ENCODE assay signal across 11 cellular contexts in genomic region chr17:27458524-27458908, GRCh38. TPM values are rescaled to one million over a fixed set of nuclear protein-coding genes. Genes with fewer than 3 reads are reported as not detected.
DNase-seq lines count a peak whose midpoint lies in the region; ATAC-seq, FAIRE-seq and TF ChIP-seq lines count a peak whose summit lies in the region.
"Had no signal": no experiment of that assay in that cellular context is flagged by ENCODE, and none has a peak within 500 bp of the region (broad histone marks: within the 10 kb centered on the region; RNA-seq: fewer than 3 reads in every experiment).

No MANE protein-coding gene starts in this region.

- intact Hi-C loops in lower lobe of right lung (cut with DNase I) (no loop called here), adrenal gland (cut with DNase I) (loop anchor here (10.0 kb wide), 3 partner anchors 66 to 136 kb away; no protein-coding TSS in a partner anchor)

- TF ChIP-seq EP300 in A549 (IDR thresholded peaks at IDR 0.05), result no peak

- H3K36me3 ChIP-seq in GM06990 (ENCODE audit: control insufficient read depth, insufficient read depth, low read length) (peaks cover 2% of the 10 kb centered on the region), lower lobe of right lung (no peaks in the 10 kb centered on the region), adrenal gland (replicated peaks in 1 of 2) (no peaks in the 10 kb centered on the region)

- no peak for DNase-seq in A549 (ENCODE audit: low read depth in 1 of 2, low spot score in 1 of 2)
- no peak for DNase-seq in GM06990 (ENCODE audit: extremely low read depth, insufficient read length)
- DNase-seq in astrocyte of the cerebellum (ENCODE audit: low read depth), result no peak
- DNase-seq in lower lobe of right lung, result no peak
- no peak for DNase-seq in anterior cingulate cortex (lab: John Stamatoyannopoulos, UW)
- DNase-seq in RPMI8226, result no peak
- no peak for DNase-seq in adrenal gland
- DNase-seq: activated CD8-positive, alpha-beta memory T cell treated with anti-CD3 and anti-CD28 coated beads, Interleukin-2, amount 50 U/mL, for 4 hours; DMS79 had no signal

- H3K27me3 ChIP-seq in GM06990 (replicated peaks; ENCODE audit: control insufficient read depth, insufficient read depth, low read length) (no peaks in the 10 kb centered on the region), lower lobe of right lung (ENCODE audit: low read depth) (no peaks in the 10 kb centered on the region), adrenal gland (no peaks in the 10 kb centered on the region)

- TF ChIP-seq RAD21 in A549 (conservative IDR thresholded peaks at IDR 0.05 in 1 of 2, IDR thresholded peaks at IDR 0.05 in 1 of 2), result no peak

- POLR2A ChIA-PET in A549 (lab: Yijun Ruan, JAX), result no interaction called here

- no peak for FAIRE-seq in A549 (lab: Jason Lieb, UNC)

- H3K4me2 ChIP-seq in A549, result peak overlapping the region; percentile 96

- WGBS in A549 (ENCODE audit: missing lambda C conversion rate), result 71% methylated on average over 6 of the region's 6 CpGs
- 53 to 73% (median 61%) methylated on average over 6 of the region's 6 CpGs for WGBS in adrenal gland, 4 donors

- CTCF ChIA-PET in A549 (lab: Yijun Ruan, JAX), result interaction anchor here (0.6 to 8.7 kb wide), 14 partner anchors 9 to 222 kb away, joined by 3 to 141 read pairs (median 4); no protein-coding TSS in a partner anchor

- TF ChIP-seq CTCF in A549 (IDR thresholded peaks at IDR 0.05), result no peak
- no peak for TF ChIP-seq CTCF in GM06990 (IDR thresholded peaks at IDR 0.05; ENCODE audit: insufficient read depth, low read length, poor library complexity, severe bottlenecking)
- no peak for TF ChIP-seq CTCF in astrocyte of the cerebellum (IDR thresholded peaks at IDR 0.05; ENCODE audit: low read depth, low read length, missing control alignments)
- TF ChIP-seq CTCF in lower lobe of right lung (IDR thresholded peaks at IDR 0.05), result no peak
- TF ChIP-seq CTCF in adrenal gland (IDR thresholded peaks at IDR 0.05), result no peak

- H3K9me3 ChIP-seq in A549 (no peaks in the 10 kb centered on the region), lower lobe of right lung (no peaks in the 10 kb centered on the region), adrenal gland (replicated peaks in 1 of 3) (no peaks in the 10 kb centered on the region)

- H3K4me1 ChIP-seq in A549, result peaks cover 50% of the 10 kb centered on the region
- peaks cover 54% of the 10 kb centered on the region for H3K4me1 ChIP-seq in lower lobe of right lung
- H3K4me1 ChIP-seq in adrenal gland (replicated peaks in 1 of 2), result peaks cover 9 to 36% of the 10 kb centered on the region in 2 donors

- peak overlapping the region in 1 of 2 experiments; percentile 95; a peak in 3 of 6 replicates for H3K27ac ChIP-seq in A549
- H3K27ac ChIP-seq in lower lobe of right lung, result no peak overlapping the region
- H3K27ac ChIP-seq in adrenal gland, result no peak overlapping the region

- TF ChIP-seq POLR2A in A549 (IDR thresholded peaks at IDR 0.05; ENCODE audit: low read length), result no peak
- TF ChIP-seq POLR2A in adrenal gland (IDR thresholded peaks at IDR 0.05), result no peak

- in situ Hi-C loops in astrocyte of the cerebellum (cut with HindIII; ENCODE audit: low sequenced_read_pairs), result no loop called here

- ATAC-seq in A549 (no peak), lower lobe of right lung (no peak), HG03378 (IDR thresholded peaks at IDR 0.05; ENCODE audit: unreplicated experiment) (no peak)
- ATAC-seq: Right ventricle myocardium inferior had no signal

- H3K4me3 ChIP-seq in A549 (no peak overlapping the region), GM06990 (replicated peaks; ENCODE audit: low read depth, low read length) (peak overlapping the region; percentile 94), astrocyte of the cerebellum (ENCODE audit: low read depth, low read length) (peak overlapping the region; percentile 67), lower lobe of right lung (peak overlapping the region; percentile 91), adrenal gland (no peak overlapping the region)

TF ChIP-seq in A549, 52 proteins besides CTCF, POLR2A, EP300 and RAD21:
- TF ChIP-seq BCL3 (IDR thresholded peaks at IDR 0.05), result no peak
- TF ChIP-seq, protein P1, sequence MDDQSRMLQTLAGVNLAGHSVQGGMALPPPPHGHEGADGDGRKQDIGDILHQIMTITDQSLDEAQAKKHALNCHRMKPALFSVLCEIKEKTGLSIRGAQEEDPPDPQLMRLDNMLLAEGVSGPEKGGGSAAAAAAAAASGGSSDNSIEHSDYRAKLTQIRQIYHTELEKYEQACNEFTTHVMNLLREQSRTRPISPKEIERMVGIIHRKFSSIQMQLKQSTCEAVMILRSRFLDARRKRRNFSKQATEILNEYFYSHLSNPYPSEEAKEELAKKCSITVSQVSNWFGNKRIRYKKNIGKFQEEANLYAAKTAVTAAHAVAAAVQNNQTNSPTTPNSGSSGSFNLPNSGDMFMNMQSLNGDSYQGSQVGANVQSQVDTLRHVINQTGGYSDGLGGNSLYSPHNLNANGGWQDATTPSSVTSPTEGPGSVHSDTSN (IDR thresholded peaks at IDR 0.05), result no peak
- TF ChIP-seq, protein P2, sequence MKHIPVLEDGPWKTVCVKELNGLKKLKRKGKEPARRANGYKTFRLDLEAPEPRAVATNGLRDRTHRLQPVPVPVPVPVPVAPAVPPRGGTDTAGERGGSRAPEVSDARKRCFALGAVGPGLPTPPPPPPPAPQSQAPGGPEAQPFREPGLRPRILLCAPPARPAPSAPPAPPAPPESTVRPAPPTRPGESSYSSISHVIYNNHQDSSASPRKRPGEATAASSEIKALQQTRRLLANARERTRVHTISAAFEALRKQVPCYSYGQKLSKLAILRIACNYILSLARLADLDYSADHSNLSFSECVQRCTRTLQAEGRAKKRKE (CRISPR knock-in tag; IDR thresholded peaks at IDR 0.05; ENCODE audit: low read depth), result no peak
- no peak for TF ChIP-seq NR3C1 (IDR thresholded peaks at IDR 0.05)
- no peak for TF ChIP-seq MAZ (IDR thresholded peaks at IDR 0.05; ENCODE audit: borderline replicate concordance, low read depth, low read length)
- TF ChIP-seq ZC3H11A (IDR thresholded peaks at IDR 0.05), result no peak
- no peak for TF ChIP-seq MAFK (IDR thresholded peaks at IDR 0.05; ENCODE audit: partially characterized antibody)
- no peak for TF ChIP-seq CHD4 (IDR thresholded peaks at IDR 0.05; ENCODE audit: borderline replicate concordance)
- TF ChIP-seq KDM1A (IDR thresholded peaks at IDR 0.05; ENCODE audit: low read depth), result no peak
- no peak for TF ChIP-seq E2F6 (IDR thresholded peaks at IDR 0.05; ENCODE audit: borderline replicate concordance, low read depth)
- no peak for TF ChIP-seq FOXS1 (CRISPR knock-in tag; IDR thresholded peaks at IDR 0.05)
- no peak for TF ChIP-seq MAX (IDR thresholded peaks at IDR 0.05)
- TF ChIP-seq JUNB (IDR thresholded peaks at IDR 0.05), result no peak
- TF ChIP-seq BHLHE40 (IDR thresholded peaks at IDR 0.05; ENCODE audit: low read depth, low read length), result no peak
- TF ChIP-seq, protein P3, sequence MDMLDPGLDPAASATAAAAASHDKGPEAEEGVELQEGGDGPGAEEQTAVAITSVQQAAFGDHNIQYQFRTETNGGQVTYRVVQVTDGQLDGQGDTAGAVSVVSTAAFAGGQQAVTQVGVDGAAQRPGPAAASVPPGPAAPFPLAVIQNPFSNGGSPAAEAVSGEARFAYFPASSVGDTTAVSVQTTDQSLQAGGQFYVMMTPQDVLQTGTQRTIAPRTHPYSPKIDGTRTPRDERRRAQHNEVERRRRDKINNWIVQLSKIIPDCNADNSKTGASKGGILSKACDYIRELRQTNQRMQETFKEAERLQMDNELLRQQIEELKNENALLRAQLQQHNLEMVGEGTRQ (IDR thresholded peaks at IDR 0.05), result no peak

RNA-seq across cellular contexts. Expression of gene KSR1, which starts 2.3 kb away (rescaled TPM):
- polyA plus RNA-seq in A549 (2011; rRNA removed) (13.3 and 23.0 TPM in 2 replicates), A549 (2017; fragmentation: RNase III; extraction: RNeasy Plus Mini Kit Qiagen cat#74134 plus additional on column Dnase treatment) (13.5 to 17.1 TPM (median 14.6 TPM) in 3 replicates), adrenal gland (10 to 100 TPM; 38.0 to 45.0 (median 39.1) TPM)
- polyA plus RNA-seq in A549 (2012; cell fraction: cytosol; rRNA removed), result 7.1 and 8.4 TPM in 2 replicates
- polyA plus RNA-seq in A549 (2012; cell fraction: nucleus; rRNA removed), result 27.8 and 32.1 TPM in 2 replicates
- polyA minus RNA-seq in A549 (2011; rRNA and poly(A)+ RNA removed), result 31.5 and 39.6 TPM in 2 replicates
- total RNA-seq in lower lobe of right lung (59.6 TPM), adrenal gland (10 to 100 TPM; 16.0 to 50.4 (median 38.5) TPM)

Comparison
In these comparisons a context has a peak if more than half of its experiments do, and no peak if none do; other contexts are left out.
1. H3K4me3 ChIP-seq: peak in GM06990 (single experiment), astrocyte of the cerebellum (single experiment) and lower lobe of right lung (single experiment); none in A549 (single experiment) and adrenal gland (0 of 4).